In genomic region chr16:30355954-30356308, GRCh38 we compare ENCODE assay signal across 8 cellular contexts. TPM values are rescaled to one million over a fixed set of nuclear protein-coding genes. Genes with fewer than 3 reads are reported as not detected.
A peak's percentile ranks its signal among the peaks of the same experiment; 100 is the strongest.
DNase-seq lines count a peak whose midpoint lies in the region; ATAC-seq, FAIRE-seq and TF ChIP-seq lines count a peak whose summit lies in the region.

No MANE protein-coding gene starts in this region.

- TF ChIP-seq CTCF in AG04449 (IDR thresholded peaks at IDR 0.05; ENCODE audit: insufficient read depth, low read length, missing control alignments) (no peak), bronchial epithelial cell (IDR thresholded peaks at IDR 0.05; ENCODE audit: insufficient read depth, low read length, severe bottlenecking) (no peak)

- CTCF ChIA-PET in AG04449 (lab: Yijun Ruan, JAX), result interaction anchor here (1.2 to 1.3 kb wide), 2 partner anchors 13 to 39 kb away, joined by 4 read pairs; partner anchors contain the start of gene ZNF48

- DNase-seq in AG04449 (ENCODE audit: low read depth, low spot score) (no peak), bronchial epithelial cell (ENCODE audit: low read depth) (no peak), HuH-7 (ENCODE audit: low spot score) (no peak), NCI-H187 (lab: John Stamatoyannopoulos, UW) (no peak)

- ATAC-seq in GM21367 (IDR thresholded peaks at IDR 0.05; ENCODE audit: unreplicated experiment) (no peak), GM21423 (IDR thresholded peaks at IDR 0.05; ENCODE audit: unreplicated experiment) (no peak)

- H3K4me3 ChIP-seq in AG04449 (ENCODE audit: low read depth, low read length), result peak overlapping the region; percentile 66
- peak overlapping the region; percentile 90 for H3K4me3 ChIP-seq in HUES48 (ENCODE audit: low read depth, low read length)
- H3K4me3 ChIP-seq in bronchial epithelial cell (ENCODE audit: low read depth, low read length), result peak overlapping the region; percentile 90
- H3K4me3 ChIP-seq in muscle layer of colon (ENCODE audit: low read depth in 1 of 2, low read length in 2 of 2), result peak overlapping the region; percentile 28 to 97

- H3K27ac ChIP-seq in HUES48 (ENCODE audit: low read depth, low read length), result peak overlapping the region; percentile 97
- peak overlapping the region; percentile 95 for H3K27ac ChIP-seq in muscle layer of colon (ENCODE audit: low read depth, low read length)

- no peak for FAIRE-seq in bronchial epithelial cell (lab: Jason Lieb, UNC)

- H3K9me3 ChIP-seq in HUES48 (ENCODE audit: control insufficient read depth, insufficient read depth, low read length), result no peaks in the 10 kb centered on the region
- H3K9me3 ChIP-seq in muscle layer of colon (ENCODE audit: low read length), result no peaks in the 10 kb centered on the region

- H3K4me1 ChIP-seq in HUES48 (ENCODE audit: control insufficient read depth, insufficient read depth, low read length) (peaks cover 7% of the 10 kb centered on the region; the same call in 1 of the 2 replicates), muscle layer of colon (ENCODE audit: insufficient read depth, low read length) (peaks cover 48% of the 10 kb centered on the region)

- H3K9ac ChIP-seq in HUES48 (ENCODE audit: low read depth, low read length) (peak overlapping the region; percentile 93), muscle layer of colon (ENCODE audit: low read length) (peak overlapping the region; percentile 99)

- H3K27me3 ChIP-seq in HUES48 (ENCODE audit: control insufficient read depth, insufficient read depth, low read length) (no peaks in the 10 kb centered on the region), bronchial epithelial cell (ENCODE audit: control insufficient read depth, insufficient read depth, low read length) (no peaks in the 10 kb centered on the region), muscle layer of colon (ENCODE audit: control insufficient read depth in 1 of 2, insufficient read depth in 2 of 2, low read length in 2 of 2) (no peaks in the 10 kb centered on the region)

- H3K36me3 ChIP-seq in HUES48 (ENCODE audit: control insufficient read depth, insufficient read depth, low read length) (peaks cover 51% of the 10 kb centered on the region), bronchial epithelial cell (ENCODE audit: control insufficient read depth, insufficient read depth, low read length) (peaks cover 19% of the 10 kb centered on the region), muscle layer of colon (ENCODE audit: insufficient read depth, low read length) (peaks cover 64% of the 10 kb centered on the region)

- POLR2A ChIA-PET in AG04449 (lab: Yijun Ruan, JAX), result interaction anchor here (1.1 to 2.5 kb wide), 2 partner anchors 13 to 15 kb away, joined by 5 to 12 read pairs; partner anchors contain the start of gene TBC1D10B

RNA-seq across cellular contexts. Expression of gene CD2BP2, which starts 0.8 kb away (rescaled TPM):
- total RNA-seq in bronchial epithelial cell, result 37.6 and 39.8 TPM in 2 replicates

RNA-seq across cellular contexts. Expression of gene TBC1D10B, which starts 14.4 kb away (rescaled TPM):
- total RNA-seq in bronchial epithelial cell, result 13.7 and 15.6 TPM in 2 replicates

RNA-seq across cellular contexts. Expression of gene MYL11, which starts 18.7 kb away (rescaled TPM):
- total RNA-seq in bronchial epithelial cell, result not detected in 2 replicates

RNA-seq across cellular contexts. Expression of gene SEPTIN1, which starts 26.4 kb away (rescaled TPM):
- under 0.01 TPM in 1 of 2 replicates, not detected in the other for total RNA-seq in bronchial epithelial cell

RNA-seq across cellular contexts. Expression of gene ZNF48, which starts 39.3 kb away (rescaled TPM):
- 11.4 and 12.9 TPM in 2 replicates for total RNA-seq in bronchial epithelial cell
